ENCODE assay signal across 28 cellular contexts in genomic region chr7:7570584-7570983, GRCh38. TPM values are rescaled to one million over a fixed set of nuclear protein-coding genes. Genes with fewer than 3 reads are reported as not detected.
DNase-seq lines count a peak whose midpoint lies in the region; ATAC-seq, FAIRE-seq and TF ChIP-seq lines count a peak whose summit lies in the region.
"Had no signal": no experiment of that assay in that cellular context is flagged by ENCODE, and none has a peak within 500 bp of the region (broad histone marks: within the 10 kb centered on the region; RNA-seq: fewer than 3 reads in every experiment).

No MANE protein-coding gene starts in this region.

- 96% methylated on average over 3 of the region's 3 CpGs for WGBS in suprapubic skin

- no peak for TF ChIP-seq CTCF in CD4-positive, alpha-beta T cell (IDR thresholded peaks at IDR 0.05)
- TF ChIP-seq CTCF in suprapubic skin (IDR thresholded peaks at IDR 0.05) = no peak

- H3K27ac ChIP-seq in CD4-positive, alpha-beta T cell (ENCODE audit: low read depth, low read length) = no peak overlapping the region
- H3K27ac ChIP-seq in suprapubic skin = no peak overlapping the region
- H3K27ac ChIP-seq: neural progenitor cell, SK-N-MC had no signal

- POLR2A ChIA-PET in CD4-positive, alpha-beta T cell (lab: Charles Lee) = interaction anchor here (1.8 kb wide), 1 partner anchor 70 kb away, joined by 8 read pairs; the partner anchor contains the start of gene UMAD1

- peak overlapping the region; percentile 85 for H3K4me2 ChIP-seq in skeletal muscle satellite cell (ENCODE audit: low read length)
- H3K4me2 ChIP-seq: GM23338, neural progenitor cell had no signal

- peaks cover 54% of the 10 kb centered on the region for H3K4me1 ChIP-seq in skeletal muscle satellite cell (ENCODE audit: control insufficient read depth, insufficient read depth, low read length)
- H3K4me1 ChIP-seq in suprapubic skin = peaks cover 39% of the 10 kb centered on the region

- TF ChIP-seq EP300 in suprapubic skin (IDR thresholded peaks at IDR 0.05) = no peak

- H3K4me3 Mint-ChIP-seq in CD4-positive, alpha-beta T cell = no peak overlapping the region
- peak overlapping the region; percentile 80 for H3K4me3 Mint-ChIP-seq in activated T-helper 17 cell treated with anti-CD3 and anti-CD28 coated beads, Interleukin-2, amount 50 U/mL, for 72 hours
- H3K4me3 Mint-ChIP-seq: GM23338, neural progenitor cell, WTC11 had no signal

- intact Hi-C loops in CD4-positive, alpha-beta T cell (cut with DNase I, micrococcal nuclease) = no loop called here

- peaks cover 64% of the 10 kb centered on the region for H3K36me3 ChIP-seq in skeletal muscle satellite cell (ENCODE audit: insufficient read depth, low read length)
- peaks cover 5% of the 10 kb centered on the region for H3K36me3 ChIP-seq in suprapubic skin
- H3K36me3 ChIP-seq: neural progenitor cell had no signal

- H3K4me3 ChIP-seq in skeletal muscle satellite cell (ENCODE audit: low read length) (peak overlapping the region; percentile 81), suprapubic skin (no peak overlapping the region)
- H3K4me3 ChIP-seq: GM23338, lung, mucosa of descending colon, neural progenitor cell, SK-N-MC had no signal

- H3K4me1 Mint-ChIP-seq in CD4-positive, alpha-beta T cell (ENCODE audit: low read depth) = peaks cover 40% of the 10 kb centered on the region
- H3K4me1 Mint-ChIP-seq in activated T-helper 17 cell treated with anti-CD3 and anti-CD28 coated beads, Interleukin-2, amount 50 U/mL, for 72 hours = peaks cover 31% of the 10 kb centered on the region

- CTCF ChIA-PET in CD4-positive, alpha-beta T cell (lab: Charles Lee) = interaction anchor here (1.4 kb wide), 1 partner anchor 389 kb away, joined by 3 read pairs; no protein-coding TSS in a partner anchor

- H3K36me3 Mint-ChIP-seq in CD4-positive, alpha-beta T cell (ENCODE audit: low read depth) = peaks cover 33% of the 10 kb centered on the region
- peaks cover 64% of the 10 kb centered on the region for H3K36me3 Mint-ChIP-seq in activated T-helper 17 cell treated with anti-CD3 and anti-CD28 coated beads, Interleukin-2, amount 50 U/mL, for 72 hours (ENCODE audit: low read depth)

- no peaks in the 10 kb centered on the region for H3K27me3 Mint-ChIP-seq in CD4-positive, alpha-beta T cell
- H3K27me3 Mint-ChIP-seq in activated T-helper 17 cell treated with anti-CD3 and anti-CD28 coated beads, Interleukin-2, amount 50 U/mL, for 72 hours = no peaks in the 10 kb centered on the region
- H3K27me3 Mint-ChIP-seq: activated naive CD8-positive, alpha-beta T cell; progenitor cell of endocrine pancreas had no signal

- H3K27me3 ChIP-seq in CD4-positive, alpha-beta T cell (ENCODE audit: control insufficient read depth, insufficient read depth, low read length) = no peaks in the 10 kb centered on the region
- H3K27me3 ChIP-seq in skeletal muscle satellite cell (ENCODE audit: control insufficient read depth, insufficient read depth, low read length) = no peaks in the 10 kb centered on the region
- H3K27me3 ChIP-seq in suprapubic skin = no peaks in the 10 kb centered on the region
- H3K27me3 ChIP-seq: BLaER1 treated with 17β-estradiol and CSF1 and Interleukin-3, amounts not matched to agents 10 nM and 100 nM; neural progenitor cell had no signal

- peak overlapping the region; percentile 87 for H3K27ac Mint-ChIP-seq in CD4-positive, alpha-beta T cell
- H3K27ac Mint-ChIP-seq in activated T-helper 17 cell treated with anti-CD3 and anti-CD28 coated beads, Interleukin-2, amount 50 U/mL, for 72 hours = peak overlapping the region; percentile 80
- H3K27ac Mint-ChIP-seq: GM23338, neural progenitor cell, progenitor cell of endocrine pancreas, WTC11 had no signal

- no peaks in the 10 kb centered on the region for H3K9me3 Mint-ChIP-seq in CD4-positive, alpha-beta T cell
- no peaks in the 10 kb centered on the region for H3K9me3 Mint-ChIP-seq in activated T-helper 17 cell treated with anti-CD3 and anti-CD28 coated beads, Interleukin-2, amount 50 U/mL, for 72 hours

- TF ChIP-seq POLR2A in GM12892 (IDR thresholded peaks at IDR 0.05; ENCODE audit: low read depth, low read length) (0 out of 2 replicates have a peak, but pooled peaks have one; percentile 20), suprapubic skin (IDR thresholded peaks at IDR 0.05) (no peak)

- DNase-seq in CD4-positive, alpha-beta T cell = no peak
- DNase-seq in GM12892 (ENCODE audit: insufficient read length) (no peak), DMS79 treated with DMSO at 0.1 percent for 48 hours (lab: John Stamatoyannopoulos, UW) (no peak), suprapubic skin (ENCODE audit: low spot score in 2 of 2) (no peak)
- DNase-seq: ACHN; activated CD4-positive, alpha-beta T cell treated with anti-CD3 and anti-CD28 coated beads, Interleukin-2, amount 50 U/mL, for 4 hours; activated CD8-positive, alpha-beta memory T cell treated with anti-CD3 and anti-CD28 coated beads, Interleukin-2, amount 50 U/mL, for 48 hours; cerebellar nuclear complex; glutamatergic neuron; kidney; mucosa of descending colon; NCI-H1048; NCI-H187; NCI-H2171 treated with DMSO at 0.1 percent for 48 hours; NCI-H526 had no signal

- no peaks in the 10 kb centered on the region for H3K9me3 ChIP-seq in CD4-positive, alpha-beta T cell (ENCODE audit: control insufficient read depth, low read length)
- H3K9me3 ChIP-seq in skeletal muscle satellite cell (replicated peaks; ENCODE audit: low read length) (no peaks in the 10 kb centered on the region), suprapubic skin (no peaks in the 10 kb centered on the region)
- H3K9me3 ChIP-seq: mucosa of descending colon had no signal

- ATAC-seq in CD4-positive, alpha-beta T cell (ENCODE audit: poor library complexity) = no peak
- ATAC-seq in activated T-helper 17 cell treated with anti-CD3 and anti-CD28 coated beads, Interleukin-2, amount 50 U/mL, for 72 hours (replicated peaks) = no peak
- no peak for ATAC-seq in HG03565 (IDR thresholded peaks at IDR 0.05; ENCODE audit: unreplicated experiment)
- ATAC-seq: GM23338, mucosa of descending colon, WTC11 had no signal

- peak; percentile 33 for FAIRE-seq in GM12892 (lab: Jason Lieb, UNC)
- FAIRE-seq: astrocyte, endothelial cell of umbilical vein, kidney had no signal

- no peak overlapping the region for H3K9ac ChIP-seq in skeletal muscle satellite cell (ENCODE audit: low read depth, low read length)
- H3K9ac ChIP-seq: neural progenitor cell had no signal

RNA-seq across cellular contexts. Expression of gene MIOS, which starts 3.9 kb away (rescaled TPM):
- total RNA-seq in CD4-positive, alpha-beta T cell = 10 to 100 TPM; 30.8 to 33.3 TPM
- polyA plus RNA-seq in GM12892 (2012; ENCODE audit: missing spikeins) = 46.3 TPM
- total RNA-seq in activated T-helper 17 cell treated with anti-CD3 and anti-CD28 coated beads, Interleukin-2, amount 50 U/mL, for 72 hours = 10 to 100 TPM; 24.9 to 47.7 TPM
- total RNA-seq in skeletal muscle satellite cell (2012; rRNA removed) = 74.3 and 89.7 TPM in 2 replicates
- 10 to 100 TPM; 45.1 to 65.8 (median 55.7) TPM for total RNA-seq in suprapubic skin

RNA-seq across cellular contexts. Expression of gene COL28A1, which starts 34.9 kb away (rescaled TPM):
- total RNA-seq in CD4-positive, alpha-beta T cell = under 1 TPM in 1 of 2 experiments, not detected in 1; 0.22 TPM
- 0.25 TPM for polyA plus RNA-seq in GM12892 (2012; ENCODE audit: missing spikeins)
- under 1 TPM; 0.11 to 0.13 TPM for total RNA-seq in activated T-helper 17 cell treated with anti-CD3 and anti-CD28 coated beads, Interleukin-2, amount 50 U/mL, for 72 hours
- 0.51 and 0.87 TPM in 2 replicates for total RNA-seq in skeletal muscle satellite cell (2012; rRNA removed)
- total RNA-seq in suprapubic skin = 1 to 10 TPM in 3 of 4 donors, under 1 TPM in 1; 0.85 to 2.9 (median 2.0) TPM
- total RNA-seq: endothelial cell of umbilical vein had no signal
- polyA plus RNA-seq: endothelial cell of umbilical vein had no signal
